ENCODE assay signal across 31 cellular contexts in genomic region chr6:31412506-31412905, GRCh38.
"Had no signal": no experiment of that assay in that cellular context is flagged by ENCODE, and none has a peak within 500 bp of the region (broad histone marks: within the 10 kb centered on the region; RNA-seq: fewer than 3 reads in every experiment).

No MANE protein-coding gene starts in this region.

- ATAC-seq: activated CD8-positive, alpha-beta T cell treated with anti-CD3 and anti-CD28 coated beads for 36 hours; activated naive CD4-positive, alpha-beta T cell treated with anti-CD3 and anti-CD28 coated beads, Interleukin-2, amount 50 U/mL, for 72 hours; activated T-cell treated with anti-CD3 and anti-CD28 coated beads, Interleukin-2, amount 50 U/mL, for 4 hours; activated T-cell treated with anti-CD3 and anti-CD28 coated beads, Interleukin-2, amount 50 U/mL, for 72 hours; activated T-helper 17 cell treated with anti-CD3 and anti-CD28 coated beads, Interleukin-2, amount 50 U/mL, for 72 hours; body of pancreas had no signal

- H3K27ac Mint-ChIP-seq: activated B cell treated with CpG ODN at 0.5 μM for 24 hours; activated CD4-positive, alpha-beta memory T cell treated with anti-CD3 and anti-CD28 coated beads for 36 hours; activated CD8-positive, alpha-beta T cell treated with anti-CD3 and anti-CD28 coated beads for 36 hours; activated naive CD4-positive, alpha-beta T cell treated with anti-CD3 and anti-CD28 coated beads for 36 hours; activated naive CD8-positive, alpha-beta T cell treated with anti-CD3 and anti-CD28 coated beads, Interleukin-2, amount 10 ng/mL, durations not matched to agents 7 days and 5 days; activated T-cell treated with anti-CD3 and anti-CD28 coated beads, Interleukin-2, amount 50 U/mL, for 72 hours; activated T-helper 1 cell treated with anti-CD3 and anti-CD28 coated beads, Interleukin-12 subunit alpha, Interleukin-12 subunit beta, Interleukin-2, Interleukin-4 antibody, amounts not matched to agents 30 ng/mL and 10 ng/mL and 1 ng/mL, durations not matched to agents 14 hours and 24 hours and 36 hours; activated T-helper 17 cell treated with anti-CD3 and anti-CD28 coated beads, Interleukin-2, amount 50 U/mL, for 72 hours; T-helper 1 cell treated with Interleukin-12 subunit alpha and Interleukin-12 subunit beta and Interleukin-4 antibody, amounts not matched to agents 30 μg/mL and 1 μg/mL, for 36 hours had no signal

- DNase-seq: activated B cell treated with CpG ODN at 0.5 μM for 24 hours; activated CD4-positive, alpha-beta memory T cell treated with anti-CD3 and anti-CD28 coated beads for 36 hours; activated CD4-positive, alpha-beta T cell treated with anti-CD3 and anti-CD28 coated beads for 4 hours; activated CD4-positive, alpha-beta T cell treated with anti-CD3 and anti-CD28 coated beads, Interleukin-2, amount 50 U/mL, for 1 hour; activated CD4-positive, alpha-beta T cell treated with anti-CD3 and anti-CD28 coated beads, Interleukin-2, amount 50 U/mL, for 4 hours; activated CD4-positive, CD25-positive, alpha-beta regulatory T cell treated with anti-CD3 and anti-CD28 coated beads, Interleukin-2, amount 50 U/mL, for 72 hours; activated CD8-positive, alpha-beta memory T cell treated with anti-CD3 and anti-CD28 coated beads, Interleukin-2, amount 50 U/mL, for 4 hours; activated CD8-positive, alpha-beta T cell treated with anti-CD3 and anti-CD28 coated beads for 36 hours; activated effector memory CD4-positive, alpha-beta T cell treated with anti-CD3 and anti-CD28 coated beads, Interleukin-2, amount 50 U/mL, for 16 hours; activated gamma-delta T cell treated with Interleukin-2 at 50 U/mL for 16 hours; activated naive CD4-positive, alpha-beta T cell; activated naive CD4-positive, alpha-beta T cell treated with anti-CD3 and anti-CD28 coated beads for 36 hours; activated naive CD4-positive, alpha-beta T cell treated with anti-CD3 and anti-CD28 coated beads, Interleukin-2, amount 50 U/mL, for 16 hours; activated naive CD8-positive, alpha-beta T cell treated with anti-CD3 and anti-CD28 coated beads, Interleukin-2, amount 10 ng/mL, durations not matched to agents 7 days and 5 days; activated T-cell treated with anti-CD3 and anti-CD28 coated beads for 4 hours; activated T-cell treated with anti-CD3 and anti-CD28 coated beads, Interleukin-2, amount 50 U/mL, for 1 hour; activated T-cell treated with anti-CD3 and anti-CD28 coated beads, Interleukin-2, amount 50 U/mL, for 4 hours; activated T-cell treated with anti-CD3 and anti-CD28 coated beads, Interleukin-2, amount 50 U/mL, for 72 hours; adrenal gland; amniotic stem cell; aorta; body of pancreas; brain microvascular endothelial cell; central memory CD4-positive, alpha-beta T cell; SW 1271; T-helper 1 cell; T-helper 9 cell had no signal

- H3K27me3 Mint-ChIP-seq: activated B cell treated with CpG ODN at 0.5 μM for 24 hours; activated CD4-positive, alpha-beta memory T cell treated with anti-CD3 and anti-CD28 coated beads for 36 hours; activated CD8-positive, alpha-beta T cell treated with anti-CD3 and anti-CD28 coated beads for 36 hours; activated naive CD8-positive, alpha-beta T cell treated with anti-CD3 and anti-CD28 coated beads, Interleukin-2, amount 10 ng/mL, durations not matched to agents 7 days and 5 days; activated T-helper 17 cell treated with anti-CD3 and anti-CD28 coated beads, Interleukin-2, amount 50 U/mL, for 72 hours had no signal

- H3K4me3 Mint-ChIP-seq: activated B cell treated with CpG ODN at 0.5 μM for 24 hours; activated CD4-positive, alpha-beta memory T cell treated with anti-CD3 and anti-CD28 coated beads for 36 hours; activated CD8-positive, alpha-beta T cell treated with anti-CD3 and anti-CD28 coated beads for 36 hours; activated naive CD4-positive, alpha-beta T cell treated with anti-CD3 and anti-CD28 coated beads for 36 hours; activated naive CD8-positive, alpha-beta T cell treated with anti-CD3 and anti-CD28 coated beads, Interleukin-2, amount 10 ng/mL, durations not matched to agents 7 days and 5 days; activated T-cell treated with anti-CD3 and anti-CD28 coated beads, Interleukin-2, amount 50 U/mL, for 4 hours; activated T-cell treated with anti-CD3 and anti-CD28 coated beads, Interleukin-2, amount 50 U/mL, for 72 hours; activated T-helper 1 cell treated with anti-CD3 and anti-CD28 coated beads, Interleukin-12 subunit alpha, Interleukin-12 subunit beta, Interleukin-2, Interleukin-4 antibody, amounts not matched to agents 30 ng/mL and 10 ng/mL and 1 ng/mL, durations not matched to agents 14 hours and 24 hours and 36 hours; activated T-helper 17 cell treated with anti-CD3 and anti-CD28 coated beads, Interleukin-2, amount 50 U/mL, for 72 hours; T-helper 1 cell treated with Interleukin-12 subunit alpha and Interleukin-12 subunit beta and Interleukin-4 antibody, amounts not matched to agents 30 μg/mL and 1 μg/mL, for 36 hours had no signal

- H3K9me3 Mint-ChIP-seq: activated CD8-positive, alpha-beta T cell treated with anti-CD3 and anti-CD28 coated beads for 36 hours; activated naive CD4-positive, alpha-beta T cell treated with anti-CD3 and anti-CD28 coated beads for 36 hours; activated T-cell treated with anti-CD3 and anti-CD28 coated beads, Interleukin-2, amount 50 U/mL, for 4 hours; activated T-helper 17 cell treated with anti-CD3 and anti-CD28 coated beads, Interleukin-2, amount 50 U/mL, for 72 hours; T-helper 1 cell treated with Interleukin-12 subunit alpha and Interleukin-12 subunit beta and Interleukin-4 antibody, amounts not matched to agents 30 μg/mL and 1 μg/mL, for 36 hours had no signal
